In the genomic region with DNA sequence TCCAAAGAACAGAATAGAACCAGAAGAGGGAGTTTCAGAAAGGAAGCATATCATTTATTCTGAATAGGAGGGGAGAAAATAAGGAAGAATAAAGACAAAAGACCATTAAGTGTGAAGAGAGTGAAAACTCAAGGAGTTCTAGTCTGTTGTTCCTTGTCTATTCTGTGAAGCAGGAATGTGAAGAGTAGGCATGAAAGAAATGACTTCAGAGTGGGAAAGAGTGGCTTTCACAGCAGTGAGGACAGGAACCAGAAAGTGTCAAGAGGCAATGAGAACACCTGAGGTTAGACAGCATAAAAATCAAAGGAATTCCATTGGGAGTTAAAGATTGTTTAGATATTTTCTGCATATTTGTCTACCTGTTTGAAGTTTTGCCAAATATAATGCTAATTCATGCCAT, we compare ENCODE assay signal across 22 cellular contexts.
DNase-seq lines count a peak whose midpoint lies in the region; ATAC-seq and TF ChIP-seq lines count a peak whose summit lies in the region.
"Had no signal": no experiment of that assay in that cellular context is flagged by ENCODE, and none has a peak within 500 bp of the region (broad histone marks: within the 10 kb centered on the region; RNA-seq: fewer than 3 reads in every experiment).

No MANE protein-coding gene starts in this region.

- H3K4me3 Mint-ChIP-seq in endodermal cell: no peak overlapping the region
- H3K4me3 Mint-ChIP-seq in progenitor cell of endocrine pancreas (ENCODE audit: low read depth): no peak overlapping the region
- H3K4me3 Mint-ChIP-seq: CD4-positive, alpha-beta memory T cell; H9 had no signal

- no peak overlapping the region for H3K9ac ChIP-seq in DND-41 (ENCODE audit: low read depth, low read length)
- no peak overlapping the region for H3K9ac ChIP-seq in endodermal cell (ENCODE audit: extremely low read depth, low read length, poor library complexity, severe bottlenecking)
- H3K9ac ChIP-seq: BLaER1 treated with 17β-estradiol and CSF1 and Interleukin-3, amounts not matched to agents 10 nM and 100 nM had no signal

- H3K27me3 Mint-ChIP-seq in endodermal cell (ENCODE audit: insufficient read depth): no peaks in the 10 kb centered on the region
- H3K27me3 Mint-ChIP-seq in progenitor cell of endocrine pancreas: no peaks in the 10 kb centered on the region
- H3K27me3 Mint-ChIP-seq: CD4-positive, alpha-beta memory T cell had no signal

- in situ Hi-C loops in transverse colon (cut with MboI; ENCODE audit: low pct_ligation_motif_present in 1 of 4, low pct_unique_long_range_greater_than_20kb in 1 of 4, low sequenced_read_pairs in 3 of 4): no loop called here

- H3K4me1 Mint-ChIP-seq in endodermal cell (peaks cover 31% of the 10 kb centered on the region), progenitor cell of endocrine pancreas (ENCODE audit: low read depth) (peaks cover 28% of the 10 kb centered on the region)
- H3K4me1 Mint-ChIP-seq: CD4-positive, alpha-beta memory T cell had no signal

- H3K36me3 Mint-ChIP-seq in endodermal cell (ENCODE audit: low read depth) (no peaks in the 10 kb centered on the region), progenitor cell of endocrine pancreas (ENCODE audit: insufficient read depth) (no peaks in the 10 kb centered on the region)
- H3K36me3 Mint-ChIP-seq: CD4-positive, alpha-beta memory T cell had no signal

- H3K27ac Mint-ChIP-seq in endodermal cell (no peak overlapping the region), progenitor cell of endocrine pancreas (peak overlapping the region; percentile 20)
- H3K27ac Mint-ChIP-seq: CD4-positive, alpha-beta memory T cell; H9 had no signal

- H3K79me2 ChIP-seq in DND-41 (ENCODE audit: insufficient read depth, low read length): no peaks in the 10 kb centered on the region

- H3K9me3 Mint-ChIP-seq in endodermal cell (no peaks in the 10 kb centered on the region), progenitor cell of endocrine pancreas (ENCODE audit: low read depth) (peaks cover 4% of the 10 kb centered on the region)
- H3K9me3 Mint-ChIP-seq: H9 had no signal

- H3K4me2 ChIP-seq in DND-41 (ENCODE audit: insufficient read depth, low read length): no peak overlapping the region
- H3K4me2 ChIP-seq: BLaER1 treated with 17β-estradiol and CSF1 and Interleukin-3, amounts not matched to agents 10 nM and 100 nM had no signal

- H3K27me3 ChIP-seq in DND-41 (ENCODE audit: insufficient read depth, low read length, poor library complexity) (no peaks in the 10 kb centered on the region), endodermal cell (ENCODE audit: control insufficient read depth, insufficient read depth, low read length, poor library complexity, severe bottlenecking) (no peaks in the 10 kb centered on the region), transverse colon (no peaks in the 10 kb centered on the region)
- H3K27me3 ChIP-seq: BLaER1 treated with 17β-estradiol and CSF1 and Interleukin-3, amounts not matched to agents 10 nM and 100 nM; Peyer's patch had no signal

- no peaks in the 10 kb centered on the region for H3K9me3 ChIP-seq in DND-41 (ENCODE audit: insufficient read depth, low read length, severe bottlenecking)
- H3K9me3 ChIP-seq in endodermal cell (ENCODE audit: control insufficient read depth, low read length): no peaks in the 10 kb centered on the region
- H3K9me3 ChIP-seq in transverse colon: no peaks in the 10 kb centered on the region
- H3K9me3 ChIP-seq: BLaER1 treated with 17β-estradiol and CSF1 and Interleukin-3, amounts not matched to agents 10 nM and 100 nM; Peyer's patch had no signal

- intact Hi-C loops in transverse colon (cut with DNase I; ENCODE audit: low total_unique reads): no loop called here

- no peak for TF ChIP-seq EP300 in transverse colon (IDR thresholded peaks at IDR 0.05; ENCODE audit: low read depth)

- TF ChIP-seq POLR2A in transverse colon (IDR thresholded peaks at IDR 0.05) (no peak), GM18505 (IDR thresholded peaks at IDR 0.05; ENCODE audit: borderline replicate concordance, extremely low read depth, insufficient read depth, insufficient read length) (no peak)

- H4K20me1 ChIP-seq in DND-41 (ENCODE audit: insufficient read depth, low read length): no peaks in the 10 kb centered on the region
- H4K20me1 ChIP-seq: BLaER1 treated with 17β-estradiol and CSF1 and Interleukin-3, amounts not matched to agents 10 nM and 100 nM had no signal

- H2AFZ ChIP-seq in DND-41 (ENCODE audit: low read depth, low read length): peak overlapping the region; percentile 25

- H3K36me3 ChIP-seq in DND-41 (ENCODE audit: insufficient read depth, low read length) (no peaks in the 10 kb centered on the region), endodermal cell (ENCODE audit: control insufficient read depth, insufficient read depth, low read length) (no peaks in the 10 kb centered on the region), transverse colon (no peaks in the 10 kb centered on the region)
- H3K36me3 ChIP-seq: BLaER1 treated with 17β-estradiol and CSF1 and Interleukin-3, amounts not matched to agents 10 nM and 100 nM; Peyer's patch had no signal

- DNase-seq in DMS79 treated with DMSO at 0.1 percent for 48 hours (lab: John Stamatoyannopoulos, UW) (peak; percentile 25), DMS79 (lab: John Stamatoyannopoulos, UW) (no peak), DND-41 (no peak), endodermal cell (no peak), progenitor cell of endocrine pancreas (ENCODE audit: low spot score, unreplicated experiment) (no peak), transverse colon (no peak), EL (no peak)
- DNase-seq: ACHN; CD4-positive, alpha-beta memory T cell; H9; KBM-7; MM.1S; NCI-H1092; NCI-H2171 treated with DMSO at 0.1 percent for 48 hours; NCI-H446; NK-92 treated with Interleukin-12 subunit alpha and Interleukin-12 subunit beta, amount 100 ng/mL, for 24 hours; Peyer's patch had no signal

- no peak for ATAC-seq in DND-41 (ENCODE audit: insufficient read depth, low read depth)
- ATAC-seq in GM18505 (IDR thresholded peaks at IDR 0.05; ENCODE audit: unreplicated experiment): no peak
- ATAC-seq: GM12878, SK-N-SH treated with all-trans-retinoic acid at 6 μM for 48 hours had no signal

- H3K4me1 ChIP-seq in DND-41 (ENCODE audit: insufficient read depth, low read length) (peaks cover 3% of the 10 kb centered on the region; the same call in 1 of the 2 replicates), endodermal cell (ENCODE audit: control insufficient read depth, insufficient read depth, low read length) (peaks cover 5% of the 10 kb centered on the region), transverse colon (peaks cover 0 to 2% (median 0%) of the 10 kb centered on the region in 4 donors)
- H3K4me1 ChIP-seq: BLaER1 treated with 17β-estradiol and CSF1 and Interleukin-3, amounts not matched to agents 10 nM and 100 nM had no signal

- H3K27ac ChIP-seq in DND-41 (ENCODE audit: low read length) (no peak overlapping the region), endodermal cell (ENCODE audit: low read depth, low read length) (peak overlapping the region; percentile 40), transverse colon (no peak overlapping the region)
- H3K27ac ChIP-seq: 22Rv1; BLaER1 treated with 17β-estradiol and CSF1 and Interleukin-3, amounts not matched to agents 10 nM and 100 nM; Peyer's patch had no signal

- TF ChIP-seq CTCF in DND-41 (IDR thresholded peaks at IDR 0.05; ENCODE audit: borderline replicate concordance, extremely low read depth, low read length, poor library complexity, severe bottlenecking) (no peak), endodermal cell (conservative IDR thresholded peaks at IDR 0.05) (peak; percentile 28), progenitor cell of endocrine pancreas (IDR thresholded peaks at IDR 0.05; ENCODE audit: unreplicated experiment) (no peak), transverse colon (IDR thresholded peaks at IDR 0.05) (no peak)

- no peak overlapping the region for H3K4me3 ChIP-seq in DND-41 (ENCODE audit: low read depth in 1 of 2, low read length in 2 of 2)
- H3K4me3 ChIP-seq in endodermal cell (ENCODE audit: low read length): no peak overlapping the region
- H3K4me3 ChIP-seq in transverse colon: no peak overlapping the region
- H3K4me3 ChIP-seq: BLaER1 treated with 17β-estradiol and CSF1 and Interleukin-3, amounts not matched to agents 10 nM and 100 nM; GM12878; Peyer's patch had no signal
